24 cellular contexts compared by ENCODE assay signal in the genomic region with DNA sequence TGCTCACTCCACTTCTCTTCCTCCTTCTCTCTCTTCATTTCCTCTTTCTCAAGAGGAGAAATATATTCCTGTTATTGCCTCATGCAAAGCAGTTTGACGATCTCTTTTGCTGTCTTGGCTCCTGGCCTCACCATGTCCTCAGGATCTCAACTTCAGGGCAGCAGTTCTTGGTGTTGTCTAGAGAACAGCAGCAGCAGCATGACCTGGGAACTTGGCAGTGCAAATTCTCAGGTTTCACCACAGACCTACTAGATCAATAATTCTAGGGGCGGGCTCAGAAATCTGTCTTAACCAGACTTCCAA.
DNase-seq lines count a peak whose midpoint lies in the region; ATAC-seq and TF ChIP-seq lines count a peak whose summit lies in the region.
"Had no signal": no experiment of that assay in that cellular context is flagged by ENCODE, and none has a peak within 500 bp of the region (broad histone marks: within the 10 kb centered on the region; RNA-seq: fewer than 3 reads in every experiment).

No MANE protein-coding gene starts in this region.

- no peak overlapping the region for H3K4me3 Mint-ChIP-seq in nephron progenitor cell
- H3K4me3 Mint-ChIP-seq in activated T-cell treated with anti-CD3 and anti-CD28 coated beads, Interleukin-2, amount 50 U/mL, for 24 hours: no peak overlapping the region
- H3K4me3 Mint-ChIP-seq: B cell; CD8-positive, alpha-beta T cell; IgD-negative memory B cell; naive thymus-derived CD4-positive, alpha-beta T cell had no signal

- no peaks in the 10 kb centered on the region for H3K36me3 Mint-ChIP-seq in nephron progenitor cell (ENCODE audit: low read depth)
- no peaks in the 10 kb centered on the region for H3K36me3 Mint-ChIP-seq in activated T-cell treated with anti-CD3 and anti-CD28 coated beads, Interleukin-2, amount 50 U/mL, for 24 hours (ENCODE audit: low read depth)
- H3K36me3 Mint-ChIP-seq: CD8-positive, alpha-beta T cell; IgD-negative memory B cell; naive thymus-derived CD4-positive, alpha-beta T cell had no signal

- DNase-seq in NOMO-1 treated with dmso at 0.1 percent for 144 hours (lab: John Stamatoyannopoulos, UW; ENCODE audit: unreplicated experiment) (peak; percentile 1), choroid plexus epithelial cell (ENCODE audit: low read depth) (peak; percentile 55), nephron progenitor cell (no peak), COR-L47 (lab: John Stamatoyannopoulos, UW) (no peak)
- no peak for DNase-seq in stimulated activated CD8-positive, alpha-beta memory T cell treated with anti-CD3 and anti-CD28 coated beads, Interleukin-4, amount 100 ng/mL, for 48 hours
- DNase-seq in activated T-cell treated with anti-CD3 and anti-CD28 coated beads, Interleukin-2, amount 50 U/mL, for 24 hours: no peak
- DNase-seq: activated CD4-positive, alpha-beta T cell treated with anti-CD3 and anti-CD28 coated beads for 4 hours; activated CD8-positive, alpha-beta memory T cell treated with anti-CD3 and anti-CD28 coated beads for 24 hours; activated gamma-delta T cell; CD8-positive, alpha-beta T cell; DMS153; effector CD4-positive, alpha-beta T cell; naive thymus-derived CD4-positive, alpha-beta T cell; NCI-H1417 treated with DMSO at 0.1 percent for 48 hours; NCI-H2081; NCI-H345; stimulated activated CD4-positive, alpha-beta T cell treated with anti-CD3 and anti-CD28 coated beads, Interleukin-2, amount 100 ng/mL, for 24 hours; upper lobe of right lung had no signal

- no peak overlapping the region for H3K4me3 ChIP-seq in choroid plexus epithelial cell (ENCODE audit: low read depth, low read length)
- H3K4me3 ChIP-seq: body of pancreas, upper lobe of right lung had no signal

- peaks cover 22% of the 10 kb centered on the region for H3K4me1 Mint-ChIP-seq in nephron progenitor cell
- no peaks in the 10 kb centered on the region for H3K4me1 Mint-ChIP-seq in activated T-cell treated with anti-CD3 and anti-CD28 coated beads, Interleukin-2, amount 50 U/mL, for 24 hours (ENCODE audit: low read depth)
- H3K4me1 Mint-ChIP-seq: B cell; IgD-negative memory B cell; naive thymus-derived CD4-positive, alpha-beta T cell had no signal

- no peaks in the 10 kb centered on the region for H3K27me3 Mint-ChIP-seq in nephron progenitor cell (ENCODE audit: low read depth, poor library complexity)
- H3K27me3 Mint-ChIP-seq in activated T-cell treated with anti-CD3 and anti-CD28 coated beads, Interleukin-2, amount 50 U/mL, for 24 hours: no peaks in the 10 kb centered on the region
- H3K27me3 Mint-ChIP-seq: B cell, IgD-negative memory B cell had no signal

- H3K9me3 Mint-ChIP-seq in nephron progenitor cell: peaks cover 5% of the 10 kb centered on the region
- no peaks in the 10 kb centered on the region for H3K9me3 Mint-ChIP-seq in activated T-cell treated with anti-CD3 and anti-CD28 coated beads, Interleukin-2, amount 50 U/mL, for 24 hours
- H3K9me3 Mint-ChIP-seq: CD8-positive, alpha-beta T cell had no signal

- TF ChIP-seq CTCF in choroid plexus epithelial cell (conservative IDR thresholded peaks at IDR 0.05; ENCODE audit: low read depth, low read length) (no peak), nephron progenitor cell (IDR thresholded peaks at IDR 0.05) (no peak)

- H3K27ac Mint-ChIP-seq in nephron progenitor cell: peak overlapping the region; percentile 43
- no peak overlapping the region for H3K27ac Mint-ChIP-seq in activated T-cell treated with anti-CD3 and anti-CD28 coated beads, Interleukin-2, amount 50 U/mL, for 24 hours
- H3K27ac Mint-ChIP-seq: B cell; CD8-positive, alpha-beta T cell; IgD-negative memory B cell; naive thymus-derived CD4-positive, alpha-beta T cell had no signal

- ATAC-seq in GM18868 (IDR thresholded peaks at IDR 0.05; ENCODE audit: unreplicated experiment): peak; percentile 22
- ATAC-seq in GM18870 (IDR thresholded peaks at IDR 0.05; ENCODE audit: unreplicated experiment): no peak
- ATAC-seq: body of pancreas; CD8-positive, alpha-beta T cell; naive thymus-derived CD4-positive, alpha-beta T cell; SK-N-SH treated with all-trans-retinoic acid at 6 μM for 48 hours; upper lobe of right lung had no signal

Comparison
In these comparisons a context has a peak if more than half of its experiments do, and no peak if none do; other contexts are left out.
1. DNase-seq: peak in NOMO-1 treated with dmso at 0.1 percent for 144 hours (single experiment) and choroid plexus epithelial cell (single experiment); none in nephron progenitor cell (single experiment), stimulated activated CD8-positive, alpha-beta memory T cell treated with anti-CD3 and anti-CD28 coated beads, Interleukin-4, amount 100 ng/mL, for 48 hours (single experiment), activated T-cell treated with anti-CD3 and anti-CD28 coated beads, Interleukin-2, amount 50 U/mL, for 24 hours (single experiment) and COR-L47 (single experiment).